Comparison of ENCODE assay signal across 8 cellular contexts in the genomic region with DNA sequence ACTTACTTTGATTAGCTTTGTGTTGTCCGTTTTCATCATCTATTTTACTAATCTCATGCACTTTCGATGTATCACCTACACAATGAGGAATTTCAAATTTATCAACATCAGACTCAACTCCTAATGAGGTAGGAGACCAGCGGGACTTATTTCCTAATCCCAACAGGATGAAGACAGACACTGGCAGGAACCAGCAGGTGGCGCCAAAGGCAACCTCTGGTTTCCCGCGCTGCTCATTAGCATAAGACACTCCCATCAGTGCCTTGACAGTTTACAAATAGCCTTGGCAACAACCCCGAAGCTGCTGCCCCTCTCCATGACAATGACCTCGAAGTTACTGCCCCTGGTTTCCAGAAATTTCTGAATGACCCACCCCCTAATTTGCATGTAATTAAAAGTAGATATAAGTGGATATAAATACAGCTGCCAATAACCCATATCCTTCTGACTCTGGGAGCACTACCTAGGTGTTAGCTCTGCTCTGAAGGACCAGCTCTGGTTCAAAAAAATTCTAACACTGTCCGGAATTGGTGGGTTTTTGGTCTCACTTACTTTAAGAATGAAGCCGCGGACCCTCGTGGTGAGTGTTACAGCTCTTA.
DNase-seq lines count a peak whose midpoint lies in the region; ATAC-seq and TF ChIP-seq lines count a peak whose summit lies in the region.

No MANE protein-coding gene starts in this region.

- no peak for TF ChIP-seq POLR2A in tibial nerve (IDR thresholded peaks at IDR 0.05)

- no peaks in the 10 kb centered on the region for H3K4me1 Mint-ChIP-seq in CD4-positive, alpha-beta T cell (ENCODE audit: low read depth)

- H3K4me1 ChIP-seq in tibial nerve: no peaks in the 10 kb centered on the region

- intact Hi-C loops in CD4-positive, alpha-beta T cell (cut with DNase I, micrococcal nuclease): loop anchor here in 1 of 2 experiments (10.0 kb wide), 1 partner anchor 1339 kb away; no protein-coding TSS in a partner anchor
- intact Hi-C loops in head of caudate nucleus (cut with DNase I): no loop called here

- no peaks in the 10 kb centered on the region for H3K27me3 ChIP-seq in CD4-positive, alpha-beta T cell (ENCODE audit: control insufficient read depth, insufficient read depth, low read length)
- no peaks in the 10 kb centered on the region for H3K27me3 ChIP-seq in tibial nerve

- no peaks in the 10 kb centered on the region for H3K36me3 Mint-ChIP-seq in CD4-positive, alpha-beta T cell (ENCODE audit: low read depth)

- DNase-seq in CD4-positive, alpha-beta T cell: peak in 3 of 10 experiments; percentile 2 to 20 (median 11)
- peak; percentile 18 for DNase-seq in HK-2 (ENCODE audit: unreplicated experiment)
- peak; percentile 53 to 55 for DNase-seq in activated CD4-positive, alpha-beta T cell treated with anti-CD3 and anti-CD28 coated beads, Interleukin-2, amount 50 U/mL, for 48 hours
- DNase-seq in head of caudate nucleus: peak in 41 of 42 donors; percentile 13 to 87 (median 63)
- peak; percentile 2 for DNase-seq in stimulated activated CD4-positive, alpha-beta T cell treated with anti-CD3 and anti-CD28 coated beads, Interleukin-2, amount 100 ng/mL, for 4 hours (ENCODE audit: low read depth)
- no peak for DNase-seq in tibial nerve (ENCODE audit: low spot score in 2 of 2)
- DNase-seq in effector CD4-positive, alpha-beta T cell: no peak
- DNase-seq in middle frontal gyrus (ENCODE audit: extremely low spot score, low spot score): no peak

- H3K27ac Mint-ChIP-seq in CD4-positive, alpha-beta T cell: no peak overlapping the region

- H3K4me3 ChIP-seq in tibial nerve: no peak overlapping the region

- no peaks in the 10 kb centered on the region for H3K27me3 Mint-ChIP-seq in CD4-positive, alpha-beta T cell

- 84 to 90% methylated on average over 12 of the region's 12 CpGs for WGBS in tibial nerve, 2 donors

- no peaks in the 10 kb centered on the region for H3K36me3 ChIP-seq in tibial nerve

- H3K9me3 Mint-ChIP-seq in CD4-positive, alpha-beta T cell: no peaks in the 10 kb centered on the region

- H3K9me3 ChIP-seq in CD4-positive, alpha-beta T cell (ENCODE audit: control insufficient read depth, low read length): no peaks in the 10 kb centered on the region
- no peaks in the 10 kb centered on the region for H3K9me3 ChIP-seq in tibial nerve

- POLR2A ChIA-PET in CD4-positive, alpha-beta T cell (lab: Charles Lee): no interaction called here

- TF ChIP-seq CTCF in CD4-positive, alpha-beta T cell (IDR thresholded peaks at IDR 0.05): peak; percentile 16
- TF ChIP-seq CTCF in tibial nerve (IDR thresholded peaks at IDR 0.05): peak in 2 of 5 experiments; percentile 12 to 19

- no peak overlapping the region for H3K27ac ChIP-seq in CD4-positive, alpha-beta T cell (ENCODE audit: low read depth, low read length)
- no peak overlapping the region for H3K27ac ChIP-seq in tibial nerve

- no peak for ATAC-seq in CD4-positive, alpha-beta T cell (ENCODE audit: poor library complexity)

- no peak for TF ChIP-seq EP300 in tibial nerve (IDR thresholded peaks at IDR 0.05)

- H3K4me3 Mint-ChIP-seq in CD4-positive, alpha-beta T cell: no peak overlapping the region

- CTCF ChIA-PET in CD4-positive, alpha-beta T cell (lab: Charles Lee): no interaction called here

Comparison
In these comparisons a context has a peak if more than half of its experiments do, and no peak if none do; other contexts are left out.
1. DNase-seq: peak in HK-2 (single experiment), activated CD4-positive, alpha-beta T cell treated with anti-CD3 and anti-CD28 coated beads, Interleukin-2, amount 50 U/mL, for 48 hours (2 of 2), head of caudate nucleus (41 of 42) and stimulated activated CD4-positive, alpha-beta T cell treated with anti-CD3 and anti-CD28 coated beads, Interleukin-2, amount 100 ng/mL, for 4 hours (single experiment); none in tibial nerve (0 of 2), effector CD4-positive, alpha-beta T cell (single experiment) and middle frontal gyrus (single experiment).